ENCODE assay signal across 10 cellular contexts in genomic region chr6:159982726-159983506, GRCh38. TPM values are rescaled to one million over a fixed set of nuclear protein-coding genes. Genes with fewer than 3 reads are reported as not detected.
DNase-seq lines count a peak whose midpoint lies in the region; ATAC-seq and TF ChIP-seq lines count a peak whose summit lies in the region.
"Had no signal": no experiment of that assay in that cellular context is flagged by ENCODE, and none has a peak within 500 bp of the region (broad histone marks: within the 10 kb centered on the region; RNA-seq: fewer than 3 reads in every experiment).

No MANE protein-coding gene starts in this region.

- H3K27ac ChIP-seq in DND-41 (ENCODE audit: low read length), result peak overlapping the region; percentile 80
- H3K27ac ChIP-seq in lower lobe of right lung, result peak overlapping the region; percentile 78

- H3K4me2 ChIP-seq in DND-41 (ENCODE audit: insufficient read depth, low read length), result peak overlapping the region; percentile 34

- peaks cover 82% of the 10 kb centered on the region for H3K4me1 Mint-ChIP-seq in activated T-helper 1 cell treated with anti-CD3 and anti-CD28 coated beads, Interleukin-12 subunit alpha, Interleukin-12 subunit beta, Interleukin-2, Interleukin-4 antibody, amounts not matched to agents 30 ng/mL and 10 ng/mL and 1 ng/mL, durations not matched to agents 14 hours and 24 hours and 36 hours (ENCODE audit: low read depth)

- H2AFZ ChIP-seq in DND-41 (ENCODE audit: low read depth, low read length), result no peak overlapping the region

- H3K79me2 ChIP-seq in DND-41 (ENCODE audit: insufficient read depth, low read length), result peaks cover 97% of the 10 kb centered on the region

- H3K27ac Mint-ChIP-seq in activated T-helper 1 cell treated with anti-CD3 and anti-CD28 coated beads, Interleukin-12 subunit alpha, Interleukin-12 subunit beta, Interleukin-2, Interleukin-4 antibody, amounts not matched to agents 30 ng/mL and 10 ng/mL and 1 ng/mL, durations not matched to agents 14 hours and 24 hours and 36 hours, result peak overlapping the region; percentile 97

- intact Hi-C loops in activated T-helper 1 cell treated with anti-CD3 and anti-CD28 coated beads, Interleukin-12 subunit alpha, Interleukin-12 subunit beta, Interleukin-2, Interleukin-4 antibody, amounts not matched to agents 30 ng/mL and 10 ng/mL and 1 ng/mL, durations not matched to agents 14 hours and 24 hours and 36 hours (cut with micrococcal nuclease), result loop anchor here (1.0 to 2.0 kb wide), 4 partner anchors 9 to 194 kb away; partner anchors contain the start of gene TCP1
- intact Hi-C loops in lower lobe of right lung (cut with DNase I), result no loop called here

- H3K9me3 ChIP-seq in DND-41 (ENCODE audit: insufficient read depth, low read length, severe bottlenecking) (no peaks in the 10 kb centered on the region), lower lobe of right lung (no peaks in the 10 kb centered on the region), MG63 (no peaks in the 10 kb centered on the region)

- no peaks in the 10 kb centered on the region for H3K9me3 Mint-ChIP-seq in activated T-helper 1 cell treated with anti-CD3 and anti-CD28 coated beads, Interleukin-12 subunit alpha, Interleukin-12 subunit beta, Interleukin-2, Interleukin-4 antibody, amounts not matched to agents 30 ng/mL and 10 ng/mL and 1 ng/mL, durations not matched to agents 14 hours and 24 hours and 36 hours

- H4K20me1 ChIP-seq in DND-41 (ENCODE audit: insufficient read depth, low read length), result peaks cover 59% of the 10 kb centered on the region

- DNase-seq in DND-41 (peak; percentile 62), lower lobe of right lung (no peak), NCI-H2227 (lab: John Stamatoyannopoulos, UW; ENCODE audit: unreplicated experiment) (no peak), MG63 (no peak), mesenteric fat pad (ENCODE audit: low spot score) (no peak)
- no peak for DNase-seq in activated T-helper 1 cell treated with anti-CD3 and anti-CD28 coated beads, Interleukin-12 subunit alpha, Interleukin-12 subunit beta, Interleukin-2, Interleukin-4 antibody, amounts not matched to agents 30 ng/mL and 10 ng/mL and 1 ng/mL, durations not matched to agents 14 hours and 24 hours and 36 hours (ENCODE audit: low spot score)
- no peak for DNase-seq in effector CD4-positive, alpha-beta T cell
- DNase-seq: NCI-H2227 treated with DMSO at 0.1 percent for 48 hours; stimulated activated CD4-positive, alpha-beta T cell treated with anti-CD3 and anti-CD28 coated beads, Interleukin-4, amount 100 ng/mL, for 1 hour had no signal

- peaks cover 93% of the 10 kb centered on the region for H3K4me1 ChIP-seq in DND-41 (ENCODE audit: insufficient read depth, low read length)
- H3K4me1 ChIP-seq in lower lobe of right lung, result peaks cover 94% of the 10 kb centered on the region

- H3K27me3 ChIP-seq in DND-41 (ENCODE audit: insufficient read depth, low read length, poor library complexity) (no peaks in the 10 kb centered on the region), lower lobe of right lung (ENCODE audit: low read depth) (no peaks in the 10 kb centered on the region), MG63 (no peaks in the 10 kb centered on the region)

- TF ChIP-seq CTCF in DND-41 (IDR thresholded peaks at IDR 0.05; ENCODE audit: borderline replicate concordance, extremely low read depth, low read length, poor library complexity, severe bottlenecking), result no peak
- TF ChIP-seq CTCF in lower lobe of right lung (IDR thresholded peaks at IDR 0.05), result no peak

- no peak overlapping the region for H3K4me3 ChIP-seq in DND-41 (ENCODE audit: low read depth in 1 of 2, low read length in 2 of 2)
- no peak overlapping the region for H3K4me3 ChIP-seq in lower lobe of right lung
- H3K4me3 ChIP-seq in MG63, result no peak overlapping the region

- H3K4me3 Mint-ChIP-seq in activated T-helper 1 cell treated with anti-CD3 and anti-CD28 coated beads, Interleukin-12 subunit alpha, Interleukin-12 subunit beta, Interleukin-2, Interleukin-4 antibody, amounts not matched to agents 30 ng/mL and 10 ng/mL and 1 ng/mL, durations not matched to agents 14 hours and 24 hours and 36 hours, result peak overlapping the region; percentile 80

- H3K36me3 ChIP-seq in DND-41 (ENCODE audit: insufficient read depth, low read length) (peaks cover 6% of the 10 kb centered on the region; the same call in 1 of the 2 replicates), lower lobe of right lung (no peaks in the 10 kb centered on the region), MG63 (no peaks in the 10 kb centered on the region; the same call in 1 of the 2 replicates)

- ATAC-seq in DND-41 (ENCODE audit: insufficient read depth, low read depth) (peak; percentile 25), HG03097 (IDR thresholded peaks at IDR 0.05; ENCODE audit: low FRiP score, unreplicated experiment) (peak; percentile 38), lower lobe of right lung (peak; percentile 27 to 30)

- H3K27me3 Mint-ChIP-seq in activated T-helper 1 cell treated with anti-CD3 and anti-CD28 coated beads, Interleukin-12 subunit alpha, Interleukin-12 subunit beta, Interleukin-2, Interleukin-4 antibody, amounts not matched to agents 30 ng/mL and 10 ng/mL and 1 ng/mL, durations not matched to agents 14 hours and 24 hours and 36 hours (ENCODE audit: insufficient read depth), result no peaks in the 10 kb centered on the region

- H3K9ac ChIP-seq in DND-41 (ENCODE audit: low read depth, low read length), result peak overlapping the region; percentile 69

- H3K36me3 Mint-ChIP-seq in activated T-helper 1 cell treated with anti-CD3 and anti-CD28 coated beads, Interleukin-12 subunit alpha, Interleukin-12 subunit beta, Interleukin-2, Interleukin-4 antibody, amounts not matched to agents 30 ng/mL and 10 ng/mL and 1 ng/mL, durations not matched to agents 14 hours and 24 hours and 36 hours (ENCODE audit: low read depth), result peaks cover 16% of the 10 kb centered on the region

RNA-seq across cellular contexts. Expression of gene IGF2R, which starts 14.0 kb away (rescaled TPM):
- 118 and 126 TPM in 2 replicates for total RNA-seq in activated T-helper 1 cell treated with anti-CD3 and anti-CD28 coated beads, Interleukin-12 subunit alpha, Interleukin-12 subunit beta, Interleukin-2, Interleukin-4 antibody, amounts not matched to agents 30 ng/mL and 10 ng/mL and 1 ng/mL, durations not matched to agents 14 hours and 24 hours and 36 hours
- total RNA-seq in lower lobe of right lung, result 156 TPM
- total RNA-seq in MG63 (2014; rRNA removed; shearing (Covaris generic); ENCODE audit: low replicate concordance), result 33.4 and 35.9 TPM in 2 replicates
- 111 TPM for total RNA-seq in mesenteric fat pad
